Comparison of ENCODE assay signal across 9 cellular contexts in genomic region chr9:131635912-131636311, GRCh38.
A peak's percentile ranks its signal among the peaks of the same experiment; 100 is the strongest.
DNase-seq lines count a peak whose midpoint lies in the region; ATAC-seq and TF ChIP-seq lines count a peak whose summit lies in the region.
"Had no signal": no experiment of that assay in that cellular context is flagged by ENCODE, and none has a peak within 500 bp of the region (broad histone marks: within the 10 kb centered on the region; RNA-seq: fewer than 3 reads in every experiment).

No MANE protein-coding gene starts in this region.

- no peaks in the 10 kb centered on the region for H3K9me3 Mint-ChIP-seq in CD4-positive, alpha-beta memory T cell
- no peaks in the 10 kb centered on the region for H3K9me3 Mint-ChIP-seq in activated CD4-positive, alpha-beta memory T cell treated with anti-CD3 and anti-CD28 coated beads for 36 hours
- H3K9me3 Mint-ChIP-seq in WTC11 = no peaks in the 10 kb centered on the region

- CTCF ChIA-PET in CD4-positive, alpha-beta memory T cell (lab: Charles Lee; ENCODE audit: partially characterized antibody) = interaction anchor here (0.7 to 3.3 kb wide), 12 partner anchors 8 to 109 kb away, joined by 3 to 10 read pairs (median 4); partner anchors contain the start of gene RAPGEF1
- CTCF ChIA-PET in activated CD4-positive, alpha-beta memory T cell treated with anti-CD3 and anti-CD28 coated beads for 36 hours (lab: Charles Lee) = interaction anchor here (0.9 to 2.5 kb wide), 7 partner anchors 9 to 111 kb away, joined by 3 to 17 read pairs (median 5); partner anchors contain the start of gene RAPGEF1
- CTCF ChIA-PET in WTC11 (lab: Charles Lee) = interaction anchor here (1.3 kb wide), 1 partner anchor 44 kb away, joined by 4 read pairs; no protein-coding TSS in a partner anchor

- peaks cover 20 to 44% (median 34%) of the 10 kb centered on the region in 4 donors for H3K4me1 Mint-ChIP-seq in CD4-positive, alpha-beta memory T cell
- H3K4me1 Mint-ChIP-seq in activated CD4-positive, alpha-beta memory T cell treated with anti-CD3 and anti-CD28 coated beads for 36 hours (ENCODE audit: low read depth) = peaks cover 67% of the 10 kb centered on the region
- peaks cover 23% of the 10 kb centered on the region for H3K4me1 Mint-ChIP-seq in WTC11

- H3K4me2 ChIP-seq in fibroblast of lung (ENCODE audit: extremely low read depth, insufficient read depth, low read length) = no peak overlapping the region

- H3K9me3 ChIP-seq in CD4-positive, alpha-beta memory T cell (ENCODE audit: control insufficient read depth in 1 of 2, low read length in 2 of 2) = no peaks in the 10 kb centered on the region
- no peaks in the 10 kb centered on the region for H3K9me3 ChIP-seq in fibroblast of lung (ENCODE audit: control insufficient read depth, insufficient read depth, low read depth, low read length)
- H3K9me3 ChIP-seq in aorta (ENCODE audit: control insufficient read depth, low read length) = no peaks in the 10 kb centered on the region

- 90 to 91% methylated on average over 5 of the region's 5 CpGs for WGBS in aorta, 2 donors

- H3K4me1 ChIP-seq in CD4-positive, alpha-beta memory T cell (ENCODE audit: insufficient read depth, low read length) = peaks cover 20% of the 10 kb centered on the region
- H3K4me1 ChIP-seq in fibroblast of lung (ENCODE audit: control insufficient read depth, extremely low read depth, insufficient read depth, low read length) (peaks cover 11% of the 10 kb centered on the region), aorta (ENCODE audit: control insufficient read depth in 1 of 2, insufficient read depth in 2 of 2, low read length in 2 of 2) (no peaks in the 10 kb centered on the region)

- TF ChIP-seq CTCF in fibroblast of lung (conservative IDR thresholded peaks at IDR 0.05 in 1 of 2, IDR thresholded peaks at IDR 0.05 in 1 of 2; ENCODE audit: low read depth in 1 of 2, low read length in 2 of 2) = no peak
- TF ChIP-seq CTCF in WTC11 (IDR thresholded peaks at IDR 0.05) = no peak

- H3K27me3 ChIP-seq in CD4-positive, alpha-beta memory T cell (ENCODE audit: insufficient read depth, low read length) = no peaks in the 10 kb centered on the region
- H3K27me3 ChIP-seq in fibroblast of lung (ENCODE audit: control insufficient read depth, insufficient read depth, low read length) (no peaks in the 10 kb centered on the region), aorta (ENCODE audit: control insufficient read depth in 1 of 2, insufficient read depth in 2 of 2, low read length in 1 of 2) (no peaks in the 10 kb centered on the region)

- peak overlapping the region in 1 of 8 donors; percentile 46 for H3K4me3 Mint-ChIP-seq in CD4-positive, alpha-beta memory T cell
- no peak overlapping the region for H3K4me3 Mint-ChIP-seq in activated CD4-positive, alpha-beta memory T cell treated with anti-CD3 and anti-CD28 coated beads for 36 hours
- no peak overlapping the region for H3K4me3 Mint-ChIP-seq in WTC11

- intact Hi-C loops in CD4-positive, alpha-beta memory T cell (cut with micrococcal nuclease) = loop anchor here (1.0 to 2.0 kb wide), 5 partner anchors 20 to 98 kb away; no protein-coding TSS in a partner anchor
- intact Hi-C loops in activated CD4-positive, alpha-beta memory T cell treated with anti-CD3 and anti-CD28 coated beads for 36 hours (cut with micrococcal nuclease) = loop anchor here (1.0 kb wide), 1 partner anchor 31 kb away; no protein-coding TSS in a partner anchor
- intact Hi-C loops in sciatic nerve (cut with DNase I) = no loop called here
- intact Hi-C loops in aorta (cut with DNase I) = no loop called here

- H3K27me3 Mint-ChIP-seq in CD4-positive, alpha-beta memory T cell = no peaks in the 10 kb centered on the region
- no peaks in the 10 kb centered on the region for H3K27me3 Mint-ChIP-seq in activated CD4-positive, alpha-beta memory T cell treated with anti-CD3 and anti-CD28 coated beads for 36 hours
- no peaks in the 10 kb centered on the region for H3K27me3 Mint-ChIP-seq in WTC11 (ENCODE audit: low read depth)

- ATAC-seq in sciatic nerve (peak; percentile 18), aorta (ENCODE audit: low FRiP score) (no peak), WTC11 (no peak)

- H3K9ac ChIP-seq in fibroblast of lung (ENCODE audit: insufficient read depth, low read length) = no peak overlapping the region

- H3K27ac ChIP-seq in CD4-positive, alpha-beta memory T cell (ENCODE audit: low read depth, low read length) = peak overlapping the region; percentile 67
- peak overlapping the region; percentile 18 for H3K27ac ChIP-seq in fibroblast of lung (ENCODE audit: insufficient read depth, low read length)
- peak overlapping the region in 1 of 2 donors; percentile 42 for H3K27ac ChIP-seq in aorta (ENCODE audit: low read depth in 1 of 2, low read length in 2 of 2)

- H3K79me2 ChIP-seq in fibroblast of lung (ENCODE audit: control insufficient read depth, insufficient read depth, low read length) = no peaks in the 10 kb centered on the region

- H3K36me3 Mint-ChIP-seq in CD4-positive, alpha-beta memory T cell = peaks cover 22 to 79% of the 10 kb centered on the region in 2 donors
- peaks cover 47% of the 10 kb centered on the region for H3K36me3 Mint-ChIP-seq in activated CD4-positive, alpha-beta memory T cell treated with anti-CD3 and anti-CD28 coated beads for 36 hours
- H3K36me3 Mint-ChIP-seq in WTC11 = peaks cover 17% of the 10 kb centered on the region

- H2AFZ ChIP-seq in fibroblast of lung (ENCODE audit: low read length) = no peak overlapping the region

- POLR2A ChIA-PET in CD4-positive, alpha-beta memory T cell (lab: Charles Lee; ENCODE audit: partially characterized antibody) = interaction anchor here (0.6 to 3.2 kb wide), 15 partner anchors 8 to 120 kb away, joined by 3 to 24 read pairs (median 8); partner anchors contain the start of gene RAPGEF1
- POLR2A ChIA-PET in activated CD4-positive, alpha-beta memory T cell treated with anti-CD3 and anti-CD28 coated beads for 36 hours (lab: Charles Lee) = interaction anchor here (1.3 to 2.4 kb wide), 5 partner anchors 9 to 98 kb away, joined by 3 to 12 read pairs (median 3); no protein-coding TSS in a partner anchor
- POLR2A ChIA-PET in WTC11 (lab: Charles Lee) = interaction anchor here (0.6 to 0.7 kb wide), 2 partner anchors 37 to 61 kb away, joined by 4 to 5 read pairs; no protein-coding TSS in a partner anchor

- peaks cover 50% of the 10 kb centered on the region for H3K36me3 ChIP-seq in CD4-positive, alpha-beta memory T cell (ENCODE audit: insufficient read depth, low read length)
- peaks cover 3% of the 10 kb centered on the region for H3K36me3 ChIP-seq in fibroblast of lung (ENCODE audit: control insufficient read depth, insufficient read depth, low read length)
- peaks cover 0 to 3% of the 10 kb centered on the region in 2 donors for H3K36me3 ChIP-seq in aorta (ENCODE audit: control insufficient read depth in 1 of 2, insufficient read depth in 2 of 2, low read length in 1 of 2)

- H3K4me3 ChIP-seq in CD4-positive, alpha-beta memory T cell (ENCODE audit: low read length in 2 of 2) = no peak overlapping the region
- H3K4me3 ChIP-seq in fibroblast of lung (replicated peaks in 1 of 4; ENCODE audit: control extremely low read depth in 1 of 4, insufficient read depth in 1 of 4, low read depth in 3 of 4, low read length in 4 of 4) (no peak overlapping the region), aorta (ENCODE audit: low read length in 2 of 2) (no peak overlapping the region)

- H3K27ac Mint-ChIP-seq in CD4-positive, alpha-beta memory T cell = peak overlapping the region; percentile 92 to 97 (median 96)
- peak overlapping the region; percentile 93 for H3K27ac Mint-ChIP-seq in activated CD4-positive, alpha-beta memory T cell treated with anti-CD3 and anti-CD28 coated beads for 36 hours
- H3K27ac Mint-ChIP-seq in WTC11 = no peak overlapping the region

- H4K20me1 ChIP-seq in fibroblast of lung (ENCODE audit: control insufficient read depth, extremely low read depth, insufficient read depth, low read length) = no peaks in the 10 kb centered on the region

- DNase-seq in CD4-positive, alpha-beta memory T cell = no peak
- DNase-seq in activated CD4-positive, alpha-beta memory T cell treated with anti-CD3 and anti-CD28 coated beads for 36 hours = no peak
- DNase-seq in fibroblast of lung (ENCODE audit: low read depth in 2 of 2) (no peak), sciatic nerve (ENCODE audit: low spot score) (peak; percentile 28), hepatic stellate cell (ENCODE audit: low spot score) (no peak), aorta (no peak), medulla oblongata (ENCODE audit: extremely low spot score) (no peak), WTC11 (ENCODE audit: low spot score) (no peak)
- DNase-seq: NCI-H1436 treated with DMSO at 0.1 percent for 48 hours had no signal

TF ChIP-seq in WTC11, 78 proteins besides CTCF, POLR2A, EP300 and RAD21 (continues in another document):
- no peak for TF ChIP-seq ARID4B (CRISPR knock-in tag; IDR thresholded peaks at IDR 0.05; ENCODE audit: borderline replicate concordance)

Comparison
In these comparisons a context has a peak if more than half of its experiments do, and no peak if none do; other contexts are left out.
1. intact Hi-C loops: an anchor here in CD4-positive, alpha-beta memory T cell (1.0 to 2.0 kb wide) and activated CD4-positive, alpha-beta memory T cell treated with anti-CD3 and anti-CD28 coated beads for 36 hours (1.0 kb wide); none called in sciatic nerve and aorta.